ENCODE assay signal across 8 cellular contexts in the genomic region with DNA sequence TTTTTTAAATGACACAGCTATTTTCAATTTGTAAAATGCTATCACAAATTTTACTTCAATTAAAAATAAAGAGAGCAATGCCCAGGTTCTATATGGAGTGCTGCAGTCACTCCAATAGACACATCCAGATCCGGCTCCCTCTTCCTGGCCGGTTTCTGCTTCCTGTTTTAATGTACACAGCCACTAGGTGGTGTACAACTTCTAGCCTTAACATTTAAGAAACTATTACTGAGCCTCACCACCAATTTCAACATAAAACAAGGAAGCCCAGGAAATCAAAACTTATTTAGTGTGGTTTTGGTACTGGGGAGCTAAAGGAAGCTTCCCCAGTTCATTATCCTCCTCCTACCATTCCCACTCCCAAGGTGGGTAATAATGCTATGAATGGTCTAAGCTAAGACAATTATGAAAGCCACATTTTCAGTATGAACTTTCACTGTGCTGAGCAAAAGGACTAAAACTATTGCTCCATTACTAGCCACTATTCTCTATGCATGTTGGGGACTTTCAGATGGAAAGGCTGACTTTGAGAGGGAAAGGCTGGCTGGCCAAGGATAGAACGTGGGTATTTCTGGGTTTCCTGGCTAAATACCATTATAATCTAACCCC. TPM values are rescaled to one million over a fixed set of nuclear protein-coding genes. Genes with fewer than 3 reads are reported as not detected.
DNase-seq lines count a peak whose midpoint lies in the region; ATAC-seq and TF ChIP-seq lines count a peak whose summit lies in the region.

No MANE protein-coding gene starts in this region.

- H3K27me3 ChIP-seq in H7 (ENCODE audit: control insufficient read depth, insufficient read depth, low read length) (no peaks in the 10 kb centered on the region), WERI-Rb-1 (ENCODE audit: insufficient read depth, low read depth, severe bottlenecking) (no peaks in the 10 kb centered on the region), subcutaneous abdominal adipose tissue (ENCODE audit: control insufficient read depth in 5 of 5, insufficient read depth in 4 of 5, low read length in 5 of 5) (no peaks in the 10 kb centered on the region)

- H3K4me1 ChIP-seq in subcutaneous abdominal adipose tissue (ENCODE audit: control insufficient read depth in 5 of 5, insufficient read depth in 5 of 5, low read length in 5 of 5): peaks cover 2 to 24% (median 20%) of the 10 kb centered on the region in 5 donors

- no peak overlapping the region for H3K27ac ChIP-seq in C4-2B
- H3K27ac ChIP-seq in WERI-Rb-1: no peak overlapping the region; the same call in 1 of the 2 replicates
- H3K27ac ChIP-seq in subcutaneous abdominal adipose tissue (ENCODE audit: low read depth, low read length): peak overlapping the region; percentile 88

- DNase-seq in H7 (peak; percentile 63), NCI-H2196 treated with DMSO at 0.1 percent for 48 hours (lab: John Stamatoyannopoulos, UW; ENCODE audit: unreplicated experiment) (peak; percentile 49), WERI-Rb-1 (peak; percentile 71), lung microvascular endothelial cell (ENCODE audit: low read depth in 2 of 2) (peak; percentile 83 to 87)
- DNase-seq in effector CD4-positive, alpha-beta T cell: peak; percentile 32

- TF ChIP-seq CTCF in C4-2B (conservative IDR thresholded peaks at IDR 0.05) (peak; percentile 89), WERI-Rb-1 (IDR thresholded peaks at IDR 0.05; ENCODE audit: low read depth, low read length) (peak; percentile 62)

- H3K4me3 ChIP-seq in H7 (ENCODE audit: insufficient read depth, low read depth, low read length): no peak overlapping the region
- H3K4me3 ChIP-seq in WERI-Rb-1 (ENCODE audit: low read depth, low read length): no peak overlapping the region
- no peak overlapping the region for H3K4me3 ChIP-seq in subcutaneous abdominal adipose tissue (ENCODE audit: low read depth in 1 of 5, low read length in 5 of 5)

- no peak for ATAC-seq in GM21390 (IDR thresholded peaks at IDR 0.05; ENCODE audit: unreplicated experiment)

- H3K9ac ChIP-seq in subcutaneous abdominal adipose tissue (ENCODE audit: low read length in 5 of 5): peak overlapping the region in 2 of 5 donors; percentile 12 to 56

- H3K9me3 ChIP-seq in WERI-Rb-1 (ENCODE audit: severe bottlenecking) (peaks cover 12% of the 10 kb centered on the region), subcutaneous abdominal adipose tissue (ENCODE audit: control insufficient read depth in 5 of 5, low read length in 5 of 5) (peaks cover 0 to 5% (median 0%) of the 10 kb centered on the region in 5 donors)

- H3K36me3 ChIP-seq in H7 (replicated peaks; ENCODE audit: control insufficient read depth, insufficient read depth, low read length) (peaks cover 22% of the 10 kb centered on the region), WERI-Rb-1 (peaks cover 91% of the 10 kb centered on the region), subcutaneous abdominal adipose tissue (ENCODE audit: control insufficient read depth in 5 of 5, insufficient read depth in 5 of 5, low read length in 5 of 5) (peaks cover 19 to 58% (median 38%) of the 10 kb centered on the region in 5 donors)

RNA-seq across cellular contexts. Expression of a gene that starts 25.5 kb away (rescaled TPM):
- total RNA-seq in H7 (2014; rRNA removed; shearing (Covaris generic)): 5.2 and 7.9 TPM in 2 replicates
- 0.40 and 0.87 TPM in 2 replicates for total RNA-seq in lung microvascular endothelial cell

RNA-seq across cellular contexts. Expression of a gene that starts 34.5 kb away (rescaled TPM):
- 32.8 and 39.7 TPM in 2 replicates for total RNA-seq in H7 (2014; rRNA removed; shearing (Covaris generic))
- total RNA-seq in lung microvascular endothelial cell: 7.5 and 8.3 TPM in 2 replicates

RNA-seq across cellular contexts. Expression of a gene that starts 44.5 kb away (rescaled TPM):
- total RNA-seq in H7 (2014; rRNA removed; shearing (Covaris generic)): 40.3 and 42.3 TPM in 2 replicates
- 1.5 and 2.8 TPM in 2 replicates for total RNA-seq in lung microvascular endothelial cell

RNA-seq across cellular contexts. Expression of a gene that starts 48.4 kb away (rescaled TPM):
- total RNA-seq in H7 (2014; rRNA removed; shearing (Covaris generic)): 17.4 and 19.3 TPM in 2 replicates
- total RNA-seq in lung microvascular endothelial cell: 8.5 and 11.3 TPM in 2 replicates

Comparison
In these comparisons a context has a peak if more than half of its experiments do, and no peak if none do; other contexts are left out.
1. DNase-seq: peak in every context shown above with its lines; median percentile 85 in lung microvascular endothelial cell; 71 in WERI-Rb-1; 63 in H7; 49 in NCI-H2196 treated with DMSO at 0.1 percent for 48 hours; 32 in effector CD4-positive, alpha-beta T cell.
2. RNA of a gene that starts 44.5 kb away (total RNA-seq): 40.3 to 42.3 TPM in H7; 1.5 to 2.8 TPM in lung microvascular endothelial cell; every median in the first group is over 10 times any median in the second.